ENCODE assay signal across 10 cellular contexts in the genomic region with DNA sequence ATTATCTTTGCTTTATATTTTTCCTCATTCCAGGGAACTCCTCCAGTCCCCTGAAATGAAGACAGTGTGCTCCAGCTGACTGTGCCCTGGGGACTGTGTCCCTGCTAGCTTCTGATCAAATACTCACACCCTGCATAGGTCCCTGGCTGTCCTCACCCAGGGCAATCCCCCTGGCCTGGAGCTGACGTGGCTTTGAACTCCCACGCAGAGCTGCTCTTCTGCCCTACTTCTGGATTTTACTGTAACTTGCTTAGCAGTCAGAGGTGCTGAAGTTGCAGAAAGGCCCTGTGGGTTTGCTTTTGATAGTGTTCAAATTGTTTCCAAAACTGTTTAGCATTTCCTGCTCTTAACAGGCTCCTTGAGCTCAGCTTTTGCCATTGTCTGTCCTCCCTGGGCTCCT.
DNase-seq lines count a peak whose midpoint lies in the region; ATAC-seq and TF ChIP-seq lines count a peak whose summit lies in the region.
"Had no signal": no experiment of that assay in that cellular context is flagged by ENCODE, and none has a peak within 500 bp of the region (broad histone marks: within the 10 kb centered on the region; RNA-seq: fewer than 3 reads in every experiment).

No MANE protein-coding gene starts in this region.

- BruUV-seq in mammary epithelial cell (replicated peaks; lab: Mats Ljungman, UMichigan): no TSS peak
- BruUV-seq in MCF 10A (replicated peaks; lab: Mats Ljungman, UMichigan): no TSS peak

- CTCF ChIA-PET in mammary epithelial cell (lab: Charles Lee; ENCODE audit: low non-redundant PET): no interaction called here
- CTCF ChIA-PET in MCF 10A (lab: Yijun Ruan, JAX): interaction anchor here (0.6 to 1.6 kb wide), 5 partner anchors 9 to 495 kb away, joined by 3 to 6 read pairs (median 3); no protein-coding TSS in a partner anchor

- no peak overlapping the region for H3K9ac ChIP-seq in mammary epithelial cell (ENCODE audit: insufficient read depth, low read length)

- no peaks in the 10 kb centered on the region for H4K20me1 ChIP-seq in mammary epithelial cell (ENCODE audit: insufficient read depth, low read length)

- no peak overlapping the region for H3K4me2 ChIP-seq in mammary epithelial cell (ENCODE audit: insufficient read depth, low read depth, low read length)

- H3K4me1 Mint-ChIP-seq in MCF 10A (ENCODE audit: insufficient read depth, unreplicated experiment): no peaks in the 10 kb centered on the region
- peaks cover 18 to 34% (median 22%) of the 10 kb centered on the region in 4 donors for H3K4me1 Mint-ChIP-seq in naive thymus-derived CD8-positive, alpha-beta T cell

- in situ Hi-C loops in mammary epithelial cell (cut with MboI; ENCODE audit: low sequenced_read_pairs in 2 of 2): no loop called here

- H3K27ac ChIP-seq in mammary epithelial cell (ENCODE audit: insufficient read depth, low read depth, low read length): no peak overlapping the region
- H3K27ac ChIP-seq: left ventricle myocardium inferior, tibial artery had no signal

- WGBS in mammary epithelial cell (ENCODE audit: low coverage, missing lambda C conversion rate): 31% methylated on average over 2 of the region's 2 CpGs

- no peaks in the 10 kb centered on the region for H3K27me3 Mint-ChIP-seq in MCF 10A (ENCODE audit: insufficient read depth, unreplicated experiment)
- H3K27me3 Mint-ChIP-seq in naive thymus-derived CD8-positive, alpha-beta T cell: no peaks in the 10 kb centered on the region

- no peak overlapping the region for H3K4me3 ChIP-seq in mammary epithelial cell (replicated peaks in 1 of 3; ENCODE audit: insufficient read depth in 1 of 3, low read depth in 2 of 3, low read length in 3 of 3)
- H3K4me3 ChIP-seq: left ventricle myocardium inferior, tibial artery had no signal

- H3K36me3 ChIP-seq in mammary epithelial cell (ENCODE audit: insufficient read depth, low read length): no peaks in the 10 kb centered on the region
- H3K36me3 ChIP-seq: left ventricle myocardium inferior, tibial artery had no signal

- DNase-seq in mammary epithelial cell: no peak
- no peak for DNase-seq in MCF 10A (ENCODE audit: unreplicated experiment)
- peak; percentile 13 for DNase-seq in activated T-cell treated with anti-CD3 and anti-CD28 coated beads for 4 hours
- DNase-seq in naive thymus-derived CD8-positive, alpha-beta T cell: peak in 9 of 10 donors; percentile 4 to 52 (median 36)
- DNase-seq in stromal cell of bone marrow (ENCODE audit: low read depth): peak; percentile 5
- no peak for DNase-seq in NCI-H1105 (lab: John Stamatoyannopoulos, UW)
- DNase-seq in NCI-H774 (lab: John Stamatoyannopoulos, UW): no peak
- DNase-seq: left ventricle myocardium inferior, tibial artery had no signal

- dilution Hi-C loops in mammary epithelial cell (cut with HindIII; ENCODE audit: low sequenced_read_pairs): no loop called here

- no peaks in the 10 kb centered on the region for H3K9me3 Mint-ChIP-seq in MCF 10A (ENCODE audit: unreplicated experiment)
- peaks cover 0 to 5% (median 0%) of the 10 kb centered on the region in 9 donors for H3K9me3 Mint-ChIP-seq in naive thymus-derived CD8-positive, alpha-beta T cell

- peak overlapping the region; percentile 5 for H2AFZ ChIP-seq in mammary epithelial cell (ENCODE audit: low read depth, low read length)

- peaks cover 5% of the 10 kb centered on the region for H3K4me1 ChIP-seq in mammary epithelial cell (ENCODE audit: insufficient read depth, low read length)
- H3K4me1 ChIP-seq: tibial artery had no signal

- H3K4me3 Mint-ChIP-seq in MCF 10A (ENCODE audit: unreplicated experiment): no peak overlapping the region
- peak overlapping the region in 6 of 10 donors; percentile 10 to 71 (median 39) for H3K4me3 Mint-ChIP-seq in naive thymus-derived CD8-positive, alpha-beta T cell

- intact Hi-C loops in mammary epithelial cell (cut with micrococcal nuclease): no loop called here
- intact Hi-C loops in MCF 10A (cut with micrococcal nuclease): no loop called here

- H3K9me3 ChIP-seq in mammary epithelial cell (replicated peaks; ENCODE audit: insufficient read depth, low read length): no peaks in the 10 kb centered on the region
- H3K9me3 ChIP-seq: left ventricle myocardium inferior, tibial artery had no signal

- no peak overlapping the region for H3K27ac Mint-ChIP-seq in MCF 10A (ENCODE audit: low read depth, unreplicated experiment)
- peak overlapping the region in 9 of 10 donors; percentile 5 to 93 (median 56) for H3K27ac Mint-ChIP-seq in naive thymus-derived CD8-positive, alpha-beta T cell

- H3K79me2 ChIP-seq in mammary epithelial cell (ENCODE audit: insufficient read depth, low read length): no peaks in the 10 kb centered on the region

- H3K27me3 ChIP-seq in mammary epithelial cell (ENCODE audit: insufficient read depth, low read length): no peaks in the 10 kb centered on the region
- H3K27me3 ChIP-seq: tibial artery had no signal

- peak; percentile 85 to 99 for ATAC-seq in naive thymus-derived CD8-positive, alpha-beta T cell
- ATAC-seq in GM18498 (IDR thresholded peaks at IDR 0.05; ENCODE audit: unreplicated experiment): no peak

- no peak for TF ChIP-seq CTCF in mammary epithelial cell (conservative IDR thresholded peaks at IDR 0.05 in 1 of 2, IDR thresholded peaks at IDR 0.05 in 1 of 2; ENCODE audit: extremely low read depth in 1 of 2, insufficient read depth in 1 of 2, low read depth in 1 of 2, low read length in 2 of 2)
- TF ChIP-seq CTCF in MCF 10A (IDR thresholded peaks at IDR 0.05; ENCODE audit: unreplicated experiment): no peak

- no peaks in the 10 kb centered on the region for H3K36me3 Mint-ChIP-seq in MCF 10A (ENCODE audit: insufficient read depth, unreplicated experiment)
- H3K36me3 Mint-ChIP-seq in naive thymus-derived CD8-positive, alpha-beta T cell: peaks cover 0 to 4% (median 0%) of the 10 kb centered on the region in 3 donors

- POLR2A ChIA-PET in MCF 10A (lab: Yijun Ruan, JAX): interaction anchor here (0.5 to 0.6 kb wide), 2 partner anchors 18 to 128 kb away, joined by 3 to 4 read pairs; no protein-coding TSS in a partner anchor
- POLR2A ChIA-PET in naive thymus-derived CD8-positive, alpha-beta T cell (lab: Charles Lee): no interaction called here

Comparison
In these comparisons a context has a peak if more than half of its experiments do, and no peak if none do; other contexts are left out.
1. DNase-seq: peak in activated T-cell treated with anti-CD3 and anti-CD28 coated beads for 4 hours (single experiment), naive thymus-derived CD8-positive, alpha-beta T cell (9 of 10) and stromal cell of bone marrow (single experiment); none in mammary epithelial cell (single experiment), MCF 10A (single experiment), NCI-H1105 (single experiment) and NCI-H774 (single experiment).